In genomic region chr3:171704002-171704401, GRCh38 we compare ENCODE assay signal across 9 cellular contexts.
A peak's percentile ranks its signal among the peaks of the same experiment; 100 is the strongest.
DNase-seq lines count a peak whose midpoint lies in the region; ATAC-seq lines count a peak whose summit lies in the region.
"Had no signal": no experiment of that assay in that cellular context is flagged by ENCODE, and none has a peak within 500 bp of the region (broad histone marks: within the 10 kb centered on the region; RNA-seq: fewer than 3 reads in every experiment).

No MANE protein-coding gene starts in this region.

- no peak overlapping the region for H2AFZ ChIP-seq in trophoblast cell (ENCODE audit: insufficient read depth, low read length, poor library complexity)

- no peak overlapping the region for H3K4ac ChIP-seq in trophoblast cell (ENCODE audit: low read depth, low read length)

- H3K79me2 ChIP-seq in trophoblast cell (ENCODE audit: control insufficient read depth, insufficient read depth, low read length, poor library complexity) = no peaks in the 10 kb centered on the region

- peak; percentile 36 for DNase-seq in DMS53 treated with DMSO at 0.1 percent for 48 hours (lab: John Stamatoyannopoulos, UW; ENCODE audit: unreplicated experiment)
- peak; percentile 53 to 61 for DNase-seq in HAP-1 (ENCODE audit: low spot score in 2 of 2)
- peak; percentile 63 for DNase-seq in OCI-M1 (lab: John Stamatoyannopoulos, UW)
- DNase-seq in effector memory CD8-positive, alpha-beta T cell = peak; percentile 7 to 23 (median 21)
- peak; percentile 25 to 74 for DNase-seq in trophoblast cell
- no peak for DNase-seq in cortex of kidney (lab: John Stamatoyannopoulos, UW)

- no peaks in the 10 kb centered on the region for H3K9me3 Mint-ChIP-seq in effector memory CD8-positive, alpha-beta T cell

- H3K23ac ChIP-seq in trophoblast cell (ENCODE audit: low read length) = no peak overlapping the region

- H3K4me2 ChIP-seq in trophoblast cell (ENCODE audit: low read length) = no peak overlapping the region

- H3K4me1 ChIP-seq in HAP-1 (peaks cover 7% of the 10 kb centered on the region), trophoblast cell (ENCODE audit: control insufficient read depth in 1 of 2, insufficient read depth in 2 of 2, low read length in 2 of 2) (no peaks in the 10 kb centered on the region)

- no peak overlapping the region for H3K9ac ChIP-seq in trophoblast cell (ENCODE audit: low read length)

- no peak overlapping the region for H4K91ac ChIP-seq in trophoblast cell (ENCODE audit: low read depth, low read length)

- in situ Hi-C loops in HAP-1 (cut with MboI; ENCODE audit: low sequenced_read_pairs) = no loop called here

- H4K12ac ChIP-seq in trophoblast cell (ENCODE audit: low read depth, low read length) = no peak overlapping the region

- no peaks in the 10 kb centered on the region for H3K36me3 ChIP-seq in HAP-1 (replicated peaks)
- no peaks in the 10 kb centered on the region for H3K36me3 ChIP-seq in trophoblast cell (ENCODE audit: control insufficient read depth in 1 of 2, insufficient read depth in 2 of 2, low read length in 2 of 2)

- H4K8ac ChIP-seq in trophoblast cell (ENCODE audit: low read depth, low read length) = no peak overlapping the region

- H2AK5ac ChIP-seq in trophoblast cell (ENCODE audit: low read length) = no peak overlapping the region

- H3K9me3 ChIP-seq in HAP-1 = no peaks in the 10 kb centered on the region
- no peaks in the 10 kb centered on the region for H3K9me3 ChIP-seq in trophoblast cell (ENCODE audit: insufficient read depth, low read depth, low read length)

- no peak overlapping the region for H2BK120ac ChIP-seq in trophoblast cell (ENCODE audit: insufficient read depth, low read length, poor library complexity)

- no peak overlapping the region for H3K14ac ChIP-seq in trophoblast cell (ENCODE audit: low read length)

- H2BK12ac ChIP-seq in trophoblast cell (ENCODE audit: low read length) = no peak overlapping the region

- no peak overlapping the region for H3K18ac ChIP-seq in trophoblast cell (ENCODE audit: low read length)

- no peaks in the 10 kb centered on the region for H3K4me1 Mint-ChIP-seq in effector memory CD8-positive, alpha-beta T cell (ENCODE audit: low read depth in 2 of 2)
- H3K4me1 Mint-ChIP-seq: naive thymus-derived CD8-positive, alpha-beta T cell had no signal

- no peak overlapping the region for H3K4me3 Mint-ChIP-seq in effector memory CD8-positive, alpha-beta T cell
- H3K4me3 Mint-ChIP-seq: naive thymus-derived CD8-positive, alpha-beta T cell had no signal

- no peaks in the 10 kb centered on the region for H3K27me3 ChIP-seq in HAP-1 (ENCODE audit: low read depth)
- no peaks in the 10 kb centered on the region for H3K27me3 ChIP-seq in trophoblast cell (ENCODE audit: insufficient read depth, low read length)

- H3K79me1 ChIP-seq in trophoblast cell (ENCODE audit: low read length) = no peaks in the 10 kb centered on the region

- H3K27ac ChIP-seq in trophoblast cell (ENCODE audit: low read depth, low read length) = no peak overlapping the region

- no CpG with 5 or more reads among the region's 2 CpGs for WGBS in trophoblast cell (ENCODE audit: extremely low coverage, insufficient coverage, insufficient read length)

- peak; percentile 68 for ATAC-seq in effector memory CD8-positive, alpha-beta T cell (replicated peaks)
- ATAC-seq in GM18867 (IDR thresholded peaks at IDR 0.05; ENCODE audit: unreplicated experiment) (no peak), HG02798 (IDR thresholded peaks at IDR 0.05; ENCODE audit: poor library complexity, unreplicated experiment) (no peak)
- ATAC-seq: naive thymus-derived CD8-positive, alpha-beta T cell had no signal

- no peak overlapping the region for H2BK5ac ChIP-seq in trophoblast cell (ENCODE audit: low read depth, low read length, poor library complexity)

- no peak overlapping the region for H3K27ac Mint-ChIP-seq in effector memory CD8-positive, alpha-beta T cell
- H3K27ac Mint-ChIP-seq: naive thymus-derived CD8-positive, alpha-beta T cell had no signal

- H3K27me3 Mint-ChIP-seq in effector memory CD8-positive, alpha-beta T cell = peaks cover 0 to 19% of the 10 kb centered on the region in 2 donors

- peaks cover 5% of the 10 kb centered on the region for H3K36me3 Mint-ChIP-seq in effector memory CD8-positive, alpha-beta T cell (ENCODE audit: insufficient read depth)

- no peak overlapping the region for H3K4me3 ChIP-seq in HAP-1
- no peak overlapping the region for H3K4me3 ChIP-seq in trophoblast cell (ENCODE audit: low read depth, low read length)
